ENCODE assay signal across 22 cellular contexts in genomic region chr1:217943361-217943760, GRCh38.
"Had no signal": no experiment of that assay in that cellular context is flagged by ENCODE, and none has a peak within 500 bp of the region (broad histone marks: within the 10 kb centered on the region; RNA-seq: fewer than 3 reads in every experiment).

No MANE protein-coding gene starts in this region.

- H3K4me1 ChIP-seq: SJSA1 had no signal

- H3K36me3 ChIP-seq: SJSA1 had no signal

- DNase-seq: KBM-7, MV-4-11, NCI-H1048, NCI-H1105, NCI-H1417 treated with DMSO at 0.1 percent for 48 hours, NCI-H146, NCI-H1694 treated with DMSO at 0.1 percent for 48 hours, NCI-H1930, NCI-H2081, NCI-H2107, NCI-H226, NCI-H446, NCI-H510A, NCI-H524 treated with DMSO at 0.1 percent for 48 hours, NCI-H69, NCI-H774, Right ventricle myocardium superior, RPMI8226, SIG-M5 had no signal

- H3K27ac ChIP-seq: HL-60, SJSA1, SK-N-MC had no signal

- H3K4me3 ChIP-seq: SJSA1, SK-N-MC had no signal

- H3K9me3 ChIP-seq: SJSA1 had no signal
